In the genomic region with DNA sequence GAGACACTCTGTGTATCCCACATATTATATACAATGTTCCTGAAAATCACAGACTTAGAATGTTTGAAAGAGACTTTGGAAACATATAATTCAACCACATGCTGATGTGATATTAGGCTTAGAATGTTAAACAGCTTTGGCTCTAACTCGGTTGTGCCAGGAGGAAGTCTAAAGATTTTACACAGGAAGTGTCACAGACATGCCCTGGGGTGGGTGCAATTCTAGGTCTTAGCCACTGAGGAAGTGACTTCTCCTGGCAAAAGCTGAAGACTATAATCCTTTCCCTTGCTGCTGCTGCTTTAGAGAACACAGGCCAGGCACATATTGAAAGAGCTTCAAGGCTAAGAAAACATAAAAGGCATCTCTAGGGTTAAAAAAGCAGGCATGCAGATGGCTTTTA, we compare ENCODE assay signal across 8 cellular contexts. TPM values are rescaled to one million over a fixed set of nuclear protein-coding genes. Genes with fewer than 3 reads are reported as not detected.
DNase-seq lines count a peak whose midpoint lies in the region; ATAC-seq and TF ChIP-seq lines count a peak whose summit lies in the region.

No MANE protein-coding gene starts in this region.

- H4K20me1 ChIP-seq in H9 (ENCODE audit: control insufficient read depth, insufficient read depth, insufficient read length) = no peaks in the 10 kb centered on the region

- H3K9me3 ChIP-seq in H9 (ENCODE audit: control insufficient read depth, low read depth, low read length) = no peaks in the 10 kb centered on the region

- H3K79me2 ChIP-seq in H9 (ENCODE audit: insufficient read depth, low read length) = no peaks in the 10 kb centered on the region

- peak; percentile 14 to 22 for DNase-seq in activated CD8-positive, alpha-beta memory T cell treated with anti-CD3 and anti-CD28 coated beads for 4 hours (ENCODE audit: low read depth in 2 of 2)
- no peak for DNase-seq in activated CD8-positive, alpha-beta memory T cell treated with anti-CD3 and anti-CD28 coated beads, Interleukin-2, amount 50 U/mL, for 48 hours
- DNase-seq in SKM-1 treated with dmso at 0.1 percent for 144 hours (lab: John Stamatoyannopoulos, UW; ENCODE audit: unreplicated experiment) (peak; percentile 55), NCI-H146 (lab: John Stamatoyannopoulos, UW) (no peak), DMS79 treated with DMSO at 0.1 percent for 48 hours (lab: John Stamatoyannopoulos, UW) (no peak), H9 (no peak)
- DNase-seq in activated naive CD8-positive, alpha-beta T cell treated with anti-CD3 and anti-CD28 coated beads, Interleukin-2, amount 10 ng/mL, durations not matched to agents 7 days and 5 days = no peak
- no peak for DNase-seq in stimulated activated naive B cell treated with anti-CD40 and anti-IgM and Interleukin-4, amounts not matched to agents 10 μg/mL and 1 μg/mL and 100 μg/mL, for 72 hours

- peaks cover 6% of the 10 kb centered on the region for H3K36me3 Mint-ChIP-seq in activated naive CD8-positive, alpha-beta T cell treated with anti-CD3 and anti-CD28 coated beads, Interleukin-2, amount 10 ng/mL, durations not matched to agents 7 days and 5 days
- H3K36me3 Mint-ChIP-seq in stimulated activated naive B cell treated with anti-CD40 and anti-IgM and Interleukin-4, amounts not matched to agents 10 μg/mL and 1 μg/mL and 100 μg/mL, for 72 hours = peaks cover 18 to 20% of the 10 kb centered on the region in 2 donors
- no peaks in the 10 kb centered on the region for H3K36me3 Mint-ChIP-seq in H9 (ENCODE audit: insufficient read depth in 1 of 3, low read depth in 3 of 3)

- H3K56ac ChIP-seq in H9 (ENCODE audit: insufficient read length, low read depth, low read length) = no peak overlapping the region

- H3K14ac ChIP-seq in H9 (ENCODE audit: insufficient read depth, low read length) = no peak overlapping the region

- no peaks in the 10 kb centered on the region for H3K79me1 ChIP-seq in H9 (ENCODE audit: insufficient read depth, low read depth, low read length, poor library complexity, severe bottlenecking)

- no peak overlapping the region for H3K27ac Mint-ChIP-seq in activated naive CD8-positive, alpha-beta T cell treated with anti-CD3 and anti-CD28 coated beads, Interleukin-2, amount 10 ng/mL, durations not matched to agents 7 days and 5 days
- no peak overlapping the region for H3K27ac Mint-ChIP-seq in stimulated activated naive B cell treated with anti-CD40 and anti-IgM and Interleukin-4, amounts not matched to agents 10 μg/mL and 1 μg/mL and 100 μg/mL, for 72 hours
- no peak overlapping the region for H3K27ac Mint-ChIP-seq in H9

- H2BK5ac ChIP-seq in H9 (ENCODE audit: insufficient read length, low read length) = no peak overlapping the region

- no peak overlapping the region for H3T11ph ChIP-seq in H9 (ENCODE audit: low read length)

- H2AK5ac ChIP-seq in H9 (ENCODE audit: insufficient read length, low read length) = no peak overlapping the region

- H3K18ac ChIP-seq in H9 (ENCODE audit: insufficient read length, low read depth, low read length) = no peak overlapping the region

- H2AFZ ChIP-seq in H9 (ENCODE audit: low read length) = no peak overlapping the region

- H2BK12ac ChIP-seq in H9 (ENCODE audit: insufficient read length, low read depth, low read length) = no peak overlapping the region

- WGBS in H9 (ENCODE audit: extremely low coverage, insufficient read length, low lambda C conversion rate) = no CpG with 5 or more reads among the region's 1 CpG

- H2BK15ac ChIP-seq in H9 (ENCODE audit: low read depth, low read length) = no peak overlapping the region

- H3K27ac ChIP-seq in H9 (ENCODE audit: insufficient read length, low read depth, low read length) = no peak overlapping the region

- ATAC-seq in activated naive CD8-positive, alpha-beta T cell treated with anti-CD3 and anti-CD28 coated beads, Interleukin-2, amount 10 ng/mL, durations not matched to agents 7 days and 5 days (ENCODE audit: low read depth) = peak; percentile 94
- ATAC-seq in stimulated activated naive B cell treated with anti-CD40 and anti-IgM and Interleukin-4, amounts not matched to agents 10 μg/mL and 1 μg/mL and 100 μg/mL, for 72 hours (replicated peaks) = peak; percentile 71 to 75

- H4K8ac ChIP-seq in H9 (replicated peaks; ENCODE audit: insufficient read length, low read depth, low read length) = no peak overlapping the region

- no peak for TF ChIP-seq CTCF in H9 (conservative IDR thresholded peaks at IDR 0.05)

- no peaks in the 10 kb centered on the region for H3K27me3 Mint-ChIP-seq in activated naive CD8-positive, alpha-beta T cell treated with anti-CD3 and anti-CD28 coated beads, Interleukin-2, amount 10 ng/mL, durations not matched to agents 7 days and 5 days
- H3K27me3 Mint-ChIP-seq in stimulated activated naive B cell treated with anti-CD40 and anti-IgM and Interleukin-4, amounts not matched to agents 10 μg/mL and 1 μg/mL and 100 μg/mL, for 72 hours = no peaks in the 10 kb centered on the region
- H3K27me3 Mint-ChIP-seq in H9 (ENCODE audit: low read depth) = no peaks in the 10 kb centered on the region

- no peak overlapping the region for H4K5ac ChIP-seq in H9 (ENCODE audit: insufficient read length, low read depth, low read length)

- peaks cover 24% of the 10 kb centered on the region for H3K4me1 Mint-ChIP-seq in activated naive CD8-positive, alpha-beta T cell treated with anti-CD3 and anti-CD28 coated beads, Interleukin-2, amount 10 ng/mL, durations not matched to agents 7 days and 5 days
- peaks cover 24 to 36% of the 10 kb centered on the region in 2 donors for H3K4me1 Mint-ChIP-seq in stimulated activated naive B cell treated with anti-CD40 and anti-IgM and Interleukin-4, amounts not matched to agents 10 μg/mL and 1 μg/mL and 100 μg/mL, for 72 hours
- peaks cover 2 to 4% of the 10 kb centered on the region in 2 experiments; a peak in 1 of 4 replicates for H3K4me1 Mint-ChIP-seq in H9

- POLR2A ChIA-PET in activated naive CD8-positive, alpha-beta T cell treated with anti-CD3 and anti-CD28 coated beads, Interleukin-2, amount 10 ng/mL, durations not matched to agents 7 days and 5 days (lab: Charles Lee) = interaction anchor here (1.6 kb wide), 1 partner anchor 78 kb away, joined by 9 read pairs; the partner anchor contains the start of gene DIPK1A

- no peak overlapping the region for H2BK20ac ChIP-seq in H9 (ENCODE audit: low read depth, low read length, poor library complexity, severe bottlenecking)

- no peaks in the 10 kb centered on the region for H3K27me3 ChIP-seq in H9 (ENCODE audit: insufficient read depth, low read length)

- H3K23me2 ChIP-seq in H9 (ENCODE audit: insufficient read length, low read depth, low read length, poor library complexity, severe bottlenecking) = no peaks in the 10 kb centered on the region

- no peak overlapping the region for H3K4me3 Mint-ChIP-seq in activated naive CD8-positive, alpha-beta T cell treated with anti-CD3 and anti-CD28 coated beads, Interleukin-2, amount 10 ng/mL, durations not matched to agents 7 days and 5 days
- H3K4me3 Mint-ChIP-seq in stimulated activated naive B cell treated with anti-CD40 and anti-IgM and Interleukin-4, amounts not matched to agents 10 μg/mL and 1 μg/mL and 100 μg/mL, for 72 hours = no peak overlapping the region
- H3K4me3 Mint-ChIP-seq in H9 = no peak overlapping the region

- no peak overlapping the region for H2BK120ac ChIP-seq in H9 (ENCODE audit: low read depth, low read length, poor library complexity, severe bottlenecking)

- H3K4me1 ChIP-seq in H9 (ENCODE audit: insufficient read depth, low read length) = no peaks in the 10 kb centered on the region

- no peaks in the 10 kb centered on the region for H3K9me3 Mint-ChIP-seq in activated naive CD8-positive, alpha-beta T cell treated with anti-CD3 and anti-CD28 coated beads, Interleukin-2, amount 10 ng/mL, durations not matched to agents 7 days and 5 days
- no peaks in the 10 kb centered on the region for H3K9me3 Mint-ChIP-seq in stimulated activated naive B cell treated with anti-CD40 and anti-IgM and Interleukin-4, amounts not matched to agents 10 μg/mL and 1 μg/mL and 100 μg/mL, for 72 hours
- no peaks in the 10 kb centered on the region for H3K9me3 Mint-ChIP-seq in H9

- no peak overlapping the region for H3K4ac ChIP-seq in H9 (ENCODE audit: low read depth, low read length)

- H4K91ac ChIP-seq in H9 (ENCODE audit: insufficient read length, low read depth, low read length) = no peak overlapping the region

- H3K23ac ChIP-seq in H9 (ENCODE audit: insufficient read length, low read depth, low read length) = no peak overlapping the region

- H3K9ac ChIP-seq in H9 (ENCODE audit: extremely low read depth, insufficient read length, low read length) = no peak overlapping the region

- H3K4me2 ChIP-seq in H9 (ENCODE audit: insufficient read depth, insufficient read length, low read length) = no peak overlapping the region

RNA-seq across cellular contexts. Expression of gene RPL5, which starts 51.0 kb away (rescaled TPM):
- 100 to 1,000 TPM; 809 to 885 TPM for total RNA-seq in activated naive CD8-positive, alpha-beta T cell treated with anti-CD3 and anti-CD28 coated beads, Interleukin-2, amount 10 ng/mL, durations not matched to agents 7 days and 5 days
- total RNA-seq in H9 (2021) = 1,586 and 1,608 TPM in 2 replicates

Comparison
In these comparisons a context has a peak if more than half of its experiments do, and no peak if none do; other contexts are left out.
1. DNase-seq: peak in activated CD8-positive, alpha-beta memory T cell treated with anti-CD3 and anti-CD28 coated beads for 4 hours (2 of 2) and SKM-1 treated with dmso at 0.1 percent for 144 hours (single experiment); none in activated CD8-positive, alpha-beta memory T cell treated with anti-CD3 and anti-CD28 coated beads, Interleukin-2, amount 50 U/mL, for 48 hours (single experiment), activated naive CD8-positive, alpha-beta T cell treated with anti-CD3 and anti-CD28 coated beads, Interleukin-2, amount 10 ng/mL, durations not matched to agents 7 days and 5 days (single experiment), stimulated activated naive B cell treated with anti-CD40 and anti-IgM and Interleukin-4, amounts not matched to agents 10 μg/mL and 1 μg/mL and 100 μg/mL, for 72 hours (single experiment), NCI-H146 (single experiment), DMS79 treated with DMSO at 0.1 percent for 48 hours (single experiment) and H9 (single experiment).